Comparison of ENCODE assay signal across 10 cellular contexts in the genomic region with DNA sequence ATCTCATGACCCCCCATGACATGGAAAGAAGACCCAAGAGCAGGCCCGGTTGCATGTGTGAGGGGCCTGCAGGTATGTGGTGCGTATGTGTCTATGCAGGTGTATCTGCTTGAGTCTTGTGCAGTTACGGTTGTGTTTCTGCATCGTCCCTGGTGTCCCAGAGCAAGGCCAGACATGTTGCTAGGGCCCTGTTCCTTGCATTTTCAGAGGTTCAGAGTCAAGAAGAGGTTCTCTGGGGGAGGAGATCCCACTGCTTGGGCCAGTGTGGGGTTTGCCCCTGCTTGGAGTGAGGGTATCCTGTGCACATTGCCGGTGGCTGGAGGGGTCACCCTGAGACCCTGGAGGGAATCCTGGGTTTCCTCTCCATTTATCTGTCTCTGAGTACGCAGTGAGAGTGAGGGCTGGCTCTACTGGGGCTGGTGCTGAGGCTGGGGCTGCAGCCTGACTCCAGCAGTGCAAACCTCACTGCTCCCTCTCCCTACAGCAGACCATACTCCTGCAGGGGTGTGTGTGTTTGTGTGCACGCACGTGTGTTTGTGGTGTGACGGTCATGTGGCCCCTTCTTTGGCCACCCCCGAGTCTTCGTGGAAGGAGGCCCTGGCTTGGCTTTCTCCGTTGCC. TPM values are rescaled to one million over a fixed set of nuclear protein-coding genes. Genes with fewer than 3 reads are reported as not detected.
DNase-seq lines count a peak whose midpoint lies in the region; ATAC-seq and TF ChIP-seq lines count a peak whose summit lies in the region.
"Had no signal": no experiment of that assay in that cellular context is flagged by ENCODE, and none has a peak within 500 bp of the region (broad histone marks: within the 10 kb centered on the region; RNA-seq: fewer than 3 reads in every experiment).

No MANE protein-coding gene starts in this region.

- H3K36me3 ChIP-seq in HEK293 (ENCODE audit: control insufficient read depth in 2 of 2, insufficient read depth in 1 of 2, low read length in 2 of 2): peaks cover 5 to 38% of the 10 kb centered on the region in 2 experiments; a peak in 2 of 3 replicates

- H3K9me3 ChIP-seq in HEK293 (ENCODE audit: control insufficient read depth, insufficient read depth, low read depth, low read length) (no peaks in the 10 kb centered on the region), right cardiac atrium (ENCODE audit: control insufficient read depth, low read length) (no peaks in the 10 kb centered on the region)

- CTCF ChIA-PET in HEK293 (lab: Yijun Ruan, JAX): no interaction called here

- ATAC-seq in right cardiac atrium (no peak), HG03439 (IDR thresholded peaks at IDR 0.05; ENCODE audit: unreplicated experiment) (no peak), GM19467 (IDR thresholded peaks at IDR 0.05; ENCODE audit: unreplicated experiment) (no peak), GM19455 (IDR thresholded peaks at IDR 0.05; ENCODE audit: unreplicated experiment) (no peak)

- no peak overlapping the region for H3K4me3 ChIP-seq in HEK293 (ENCODE audit: low read depth, low read length)
- no peak overlapping the region for H3K4me3 ChIP-seq in right cardiac atrium (ENCODE audit: low read length)
- H3K4me3 ChIP-seq in skin epidermis: peak overlapping the region in 4 of 7 experiments; percentile 60 to 95 (median 71)
- H3K4me3 ChIP-seq: SK-N-MC had no signal

- H3K36me3 Mint-ChIP-seq in activated T-helper 1 cell treated with anti-CD3 and anti-CD28 coated beads, Interleukin-12 subunit alpha, Interleukin-12 subunit beta, Interleukin-2, Interleukin-4 antibody, amounts not matched to agents 30 ng/mL and 10 ng/mL and 1 ng/mL, durations not matched to agents 14 hours and 24 hours and 36 hours (ENCODE audit: low read depth): peaks cover 34% of the 10 kb centered on the region

- 23% methylated on average over 12 of the region's 12 CpGs for WGBS in right cardiac atrium

- TF ChIP-seq CTCF in HEK293 (tag by site-specific recombination; IDR thresholded peaks at IDR 0.05): no peak

- intact Hi-C loops in activated T-helper 1 cell treated with anti-CD3 and anti-CD28 coated beads, Interleukin-12 subunit alpha, Interleukin-12 subunit beta, Interleukin-2, Interleukin-4 antibody, amounts not matched to agents 30 ng/mL and 10 ng/mL and 1 ng/mL, durations not matched to agents 14 hours and 24 hours and 36 hours (cut with micrococcal nuclease): loop anchor here (5.0 kb wide), 1 partner anchor 544 kb away; the partner anchor contains the start of gene NT5C2
- intact Hi-C loops in right cardiac atrium (cut with DNase I): loop anchor here in 2 of 4 donors (5.0 kb wide), 2 partner anchors 51 to 64 kb away; partner anchors contain the start of genes ARL3 (in 1 of the 2) and SFXN2 (in 1 of the 2)

- POLR2A ChIA-PET in HEK293 (lab: Yijun Ruan, JAX): no interaction called here

- H3K27me3 Mint-ChIP-seq in activated T-helper 1 cell treated with anti-CD3 and anti-CD28 coated beads, Interleukin-12 subunit alpha, Interleukin-12 subunit beta, Interleukin-2, Interleukin-4 antibody, amounts not matched to agents 30 ng/mL and 10 ng/mL and 1 ng/mL, durations not matched to agents 14 hours and 24 hours and 36 hours (ENCODE audit: insufficient read depth): no peaks in the 10 kb centered on the region

- no peak for DNase-seq in activated T-helper 1 cell treated with anti-CD3 and anti-CD28 coated beads, Interleukin-12 subunit alpha, Interleukin-12 subunit beta, Interleukin-2, Interleukin-4 antibody, amounts not matched to agents 30 ng/mL and 10 ng/mL and 1 ng/mL, durations not matched to agents 14 hours and 24 hours and 36 hours (ENCODE audit: low spot score)
- DNase-seq in right cardiac atrium (peak; percentile 7 to 48 (median 32)), NCI-H510A (lab: John Stamatoyannopoulos, UW) (no peak)
- DNase-seq: stimulated activated CD4-positive, alpha-beta T cell treated with anti-CD3 and anti-CD28 coated beads, Interleukin-4, amount 100 ng/mL, for 1 hour had no signal

- H3K4me1 Mint-ChIP-seq in activated T-helper 1 cell treated with anti-CD3 and anti-CD28 coated beads, Interleukin-12 subunit alpha, Interleukin-12 subunit beta, Interleukin-2, Interleukin-4 antibody, amounts not matched to agents 30 ng/mL and 10 ng/mL and 1 ng/mL, durations not matched to agents 14 hours and 24 hours and 36 hours (ENCODE audit: low read depth): peaks cover 68% of the 10 kb centered on the region

- no peaks in the 10 kb centered on the region for H3K27me3 ChIP-seq in right cardiac atrium (ENCODE audit: control insufficient read depth, insufficient read depth)

- H3K27ac ChIP-seq in HEK293 (ENCODE audit: extremely low read depth, low read depth, low read length) (0 out of 2 replicates have a peak overlapping the region, but pooled peaks have one; percentile 16), right cardiac atrium (ENCODE audit: low read length) (peak overlapping the region; percentile 23), skin epidermis (peak overlapping the region in 17 of 21 experiments; percentile 0 to 100 (median 93))
- H3K27ac ChIP-seq: SK-N-MC had no signal

- H3K27ac Mint-ChIP-seq in activated T-helper 1 cell treated with anti-CD3 and anti-CD28 coated beads, Interleukin-12 subunit alpha, Interleukin-12 subunit beta, Interleukin-2, Interleukin-4 antibody, amounts not matched to agents 30 ng/mL and 10 ng/mL and 1 ng/mL, durations not matched to agents 14 hours and 24 hours and 36 hours: peak overlapping the region; percentile 82

- H3K4me1 ChIP-seq in HEK293 (ENCODE audit: control insufficient read depth, insufficient read depth, low read length) (peaks cover 15% of the 10 kb centered on the region), right cardiac atrium (ENCODE audit: control insufficient read depth, insufficient read depth, low read length) (peaks cover 40% of the 10 kb centered on the region)

- H3K9me3 Mint-ChIP-seq in activated T-helper 1 cell treated with anti-CD3 and anti-CD28 coated beads, Interleukin-12 subunit alpha, Interleukin-12 subunit beta, Interleukin-2, Interleukin-4 antibody, amounts not matched to agents 30 ng/mL and 10 ng/mL and 1 ng/mL, durations not matched to agents 14 hours and 24 hours and 36 hours: no peaks in the 10 kb centered on the region

- H3K4me3 Mint-ChIP-seq in activated T-helper 1 cell treated with anti-CD3 and anti-CD28 coated beads, Interleukin-12 subunit alpha, Interleukin-12 subunit beta, Interleukin-2, Interleukin-4 antibody, amounts not matched to agents 30 ng/mL and 10 ng/mL and 1 ng/mL, durations not matched to agents 14 hours and 24 hours and 36 hours: peak overlapping the region; percentile 91

TF ChIP-seq in HEK293, 187 proteins besides CTCF, POLR2A, EP300 and RAD21 (continues in another document):
- TF ChIP-seq ZNF366 (tag by site-specific recombination; conservative IDR thresholded peaks at IDR 0.05) (no peak), MYNN (tag by site-specific recombination; IDR thresholded peaks at IDR 0.05; ENCODE audit: borderline replicate concordance) (no peak), ZNF362 (tag by site-specific recombination; IDR thresholded peaks at IDR 0.05) (no peak), ZNF449 (tag by site-specific recombination; IDR thresholded peaks at IDR 0.05) (no peak), ZNF571 (tag by site-specific recombination; IDR thresholded peaks at IDR 0.05) (no peak), ZNF501 (tag by site-specific recombination; IDR thresholded peaks at IDR 0.05) (no peak), ZNF658 (tag by site-specific recombination; IDR thresholded peaks at IDR 0.05) (no peak)

RNA-seq across cellular contexts. Expression of gene TRIM8, which starts 4.1 kb away (rescaled TPM):
- total RNA-seq in activated T-helper 1 cell treated with anti-CD3 and anti-CD28 coated beads, Interleukin-12 subunit alpha, Interleukin-12 subunit beta, Interleukin-2, Interleukin-4 antibody, amounts not matched to agents 30 ng/mL and 10 ng/mL and 1 ng/mL, durations not matched to agents 14 hours and 24 hours and 36 hours: 108 and 111 TPM in 2 replicates
- 100 to 1,000 TPM; 104 to 120 (median 109) TPM for total RNA-seq in right cardiac atrium
- 71.4 TPM for polyA plus RNA-seq in right cardiac atrium

Comparison
In these comparisons a context has a peak if more than half of its experiments do, and no peak if none do; other contexts are left out.
1. H3K27ac ChIP-seq: peak in every context shown above with its lines; median percentile 93 in skin epidermis; 23 in right cardiac atrium; 16 in HEK293.
2. H3K4me3 ChIP-seq: peak in skin epidermis (4 of 7); none in HEK293 (single experiment) and right cardiac atrium (single experiment).
3. DNase-seq: peak in right cardiac atrium (3 of 3); none in activated T-helper 1 cell treated with anti-CD3 and anti-CD28 coated beads, Interleukin-12 subunit alpha, Interleukin-12 subunit beta, Interleukin-2, Interleukin-4 antibody, amounts not matched to agents 30 ng/mL and 10 ng/mL and 1 ng/mL, durations not matched to agents 14 hours and 24 hours and 36 hours (single experiment) and NCI-H510A (single experiment).